8 cellular contexts compared by ENCODE assay signal in genomic region chr1:66929691-66929998, GRCh38. TPM values are rescaled to one million over a fixed set of nuclear protein-coding genes. Genes with fewer than 3 reads are reported as not detected.
DNase-seq lines count a peak whose midpoint lies in the region; ATAC-seq, FAIRE-seq and TF ChIP-seq lines count a peak whose summit lies in the region.

No MANE protein-coding gene starts in this region.

- H3K4me1 ChIP-seq in GM12878 (ENCODE audit: control insufficient read depth, insufficient read depth, low read length) (peaks cover 4% of the 10 kb centered on the region; the same call in 1 of the 2 replicates), lung (ENCODE audit: control insufficient read depth in 2 of 2, insufficient read depth in 2 of 2, low read length in 2 of 2) (peaks cover 2 to 12% of the 10 kb centered on the region in 2 donors), transverse colon (peaks cover 20 to 67% (median 46%) of the 10 kb centered on the region in 4 donors)

- peaks cover 91% of the 10 kb centered on the region for H3K79me2 ChIP-seq in GM12878 (ENCODE audit: control insufficient read depth, insufficient read depth, low read length)

- POLR2A ChIA-PET in GM12878 (lab: Charles Lee) = interaction anchor here (1.5 kb wide), 1 partner anchor 56 kb away, joined by 3 read pairs; no protein-coding TSS in a partner anchor

- peak overlapping the region; percentile 78 for H3K4me3 Mint-ChIP-seq in activated naive CD4-positive, alpha-beta T cell treated with anti-CD3 and anti-CD28 coated beads, Interleukin-2, amount 10 ng/mL, durations not matched to agents 7 days and 5 days

- H3K9me3 ChIP-seq in GM12878 (replicated peaks; ENCODE audit: control insufficient read depth, insufficient read depth, low read length) (no peaks in the 10 kb centered on the region), lung (ENCODE audit: control insufficient read depth in 2 of 2, insufficient read depth in 1 of 2, low read length in 1 of 2) (no peaks in the 10 kb centered on the region), transverse colon (no peaks in the 10 kb centered on the region)

- peak overlapping the region; percentile 9 for H2AFZ ChIP-seq in GM12878 (ENCODE audit: control insufficient read depth, low read depth, low read length)

- TF ChIP-seq POLR2A in GM12878 (IDR thresholded peaks at IDR 0.05; ENCODE audit: low read depth, low read length) = no peak
- no peak for TF ChIP-seq POLR2A in transverse colon (IDR thresholded peaks at IDR 0.05)

- no peak for TF ChIP-seq EP300 in GM12878 (IDR thresholded peaks at IDR 0.05; ENCODE audit: borderline replicate concordance in 1 of 2, control insufficient read depth in 1 of 2, low read depth in 2 of 2, low read length in 2 of 2)
- no peak for TF ChIP-seq EP300 in transverse colon (IDR thresholded peaks at IDR 0.05; ENCODE audit: low read depth)

- no peaks in the 10 kb centered on the region for H3K9me3 Mint-ChIP-seq in activated naive CD4-positive, alpha-beta T cell treated with anti-CD3 and anti-CD28 coated beads, Interleukin-2, amount 10 ng/mL, durations not matched to agents 7 days and 5 days

- H3K4me2 ChIP-seq in GM12878 (ENCODE audit: control insufficient read depth, insufficient read depth) = peak overlapping the region; percentile 49

- SMC1A ChIA-PET in GM12878 (lab: Charles Lee; ENCODE audit: uncharacterized antibody, unreplicated experiment) = interaction anchor here (0.9 kb wide), 2 partner anchors 11 to 54 kb away, joined by 3 read pairs; no protein-coding TSS in a partner anchor

- BruUV-seq in GM12878 (replicated peaks; lab: Mats Ljungman, UMichigan) = no TSS peak

- WGBS in GM12878 (ENCODE audit: insufficient coverage, insufficient replicate concordance, low lambda C conversion rate, missing lambda C conversion rate) = 8% methylated on average over 9 of the region's 9 CpGs
- WGBS in lung, 2 donors = 9 to 12% methylated on average over 9 of the region's 9 CpGs
- 5 to 13% methylated on average over 8 to 9 of the region's 9 CpGs for WGBS in transverse colon (ENCODE audit: low coverage in 1 of 2), 2 donors

- CTCF ChIA-PET in activated naive CD4-positive, alpha-beta T cell treated with anti-CD3 and anti-CD28 coated beads, Interleukin-2, amount 10 ng/mL, durations not matched to agents 7 days and 5 days (lab: Charles Lee) = interaction anchor here (0.9 kb wide), 1 partner anchor 160 kb away, joined by 3 read pairs; no protein-coding TSS in a partner anchor
- CTCF ChIA-PET in GM12878 (lab: Yijun Ruan, JAX) = no interaction called here

- H4K20me1 ChIP-seq in GM12878 (ENCODE audit: control insufficient read depth, insufficient read depth) = no peaks in the 10 kb centered on the region

- peaks cover 64% of the 10 kb centered on the region for H3K4me1 Mint-ChIP-seq in activated naive CD4-positive, alpha-beta T cell treated with anti-CD3 and anti-CD28 coated beads, Interleukin-2, amount 10 ng/mL, durations not matched to agents 7 days and 5 days

- H3K27ac ChIP-seq in GM12878 (ENCODE audit: control insufficient read depth, insufficient read depth) = peak overlapping the region; percentile 7; the same call in 1 of the 2 replicates
- peak overlapping the region; percentile 98 for H3K27ac ChIP-seq in lung (ENCODE audit: low read depth in 1 of 2, low read length in 1 of 2)
- peak overlapping the region; percentile 96 to 98 (median 96) for H3K27ac ChIP-seq in transverse colon

- intact Hi-C loops in GM12878 (cut with micrococcal nuclease; ENCODE audit: unreplicated experiment) (loop anchor here (5.0 kb wide), 2 partner anchors 123 to 162 kb away; partner anchors contain the start of gene SLC35D1), transverse colon (cut with DNase I; ENCODE audit: low total_unique reads) (no loop called here)

- TF ChIP-seq CTCF in GM12878 (IDR thresholded peaks at IDR 0.05 in 2 of 3, conservative IDR thresholded peaks at IDR 0.05 in 1 of 3; ENCODE audit: control insufficient read depth in 2 of 3, extremely low read depth in 1 of 3, insufficient read depth in 1 of 3, low read depth in 3 of 3, low read length in 3 of 3) (no peak), lung (IDR thresholded peaks at IDR 0.05; ENCODE audit: control extremely low read depth, extremely low read depth) (no peak), transverse colon (IDR thresholded peaks at IDR 0.05) (no peak)

- no peak for DNase-seq in activated naive CD4-positive, alpha-beta T cell treated with anti-CD3 and anti-CD28 coated beads, Interleukin-2, amount 10 ng/mL, durations not matched to agents 7 days and 5 days
- no peak for DNase-seq in activated naive CD4-positive, alpha-beta T cell (lab: John Stamatoyannopoulos, UW)
- DNase-seq in GM12878 (ENCODE audit: low read depth, low spot score) = no peak
- DNase-seq in lung (ENCODE audit: low spot score) = no peak
- DNase-seq in transverse colon = no peak
- DNase-seq in inferior parietal cortex (ENCODE audit: extremely low spot score) = no peak
- no peak for DNase-seq in activated CD4-positive, alpha-beta T cell treated with anti-CD3 and anti-CD28 coated beads, Interleukin-2, amount 50 U/mL, for 1 hour

- no peak for TF ChIP-seq RAD21 in GM12878 (IDR thresholded peaks at IDR 0.05; ENCODE audit: insufficient read depth, low read depth, low read length)

- H3K36me3 Mint-ChIP-seq in activated naive CD4-positive, alpha-beta T cell treated with anti-CD3 and anti-CD28 coated beads, Interleukin-2, amount 10 ng/mL, durations not matched to agents 7 days and 5 days = peaks cover 18% of the 10 kb centered on the region

- H3K36me3 ChIP-seq in GM12878 (ENCODE audit: control insufficient read depth in 2 of 2, insufficient read depth in 2 of 2, low read length in 1 of 2) (no peaks in the 10 kb centered on the region; a peak in 1 of 4 replicates), lung (ENCODE audit: control insufficient read depth in 2 of 2, insufficient read depth in 2 of 2, low read length in 2 of 2) (no peaks in the 10 kb centered on the region), transverse colon (no peaks in the 10 kb centered on the region)

- peak overlapping the region; percentile 87 for H3K27ac Mint-ChIP-seq in activated naive CD4-positive, alpha-beta T cell treated with anti-CD3 and anti-CD28 coated beads, Interleukin-2, amount 10 ng/mL, durations not matched to agents 7 days and 5 days

- H3K27me3 ChIP-seq in GM12878 (replicated peaks in 1 of 2; ENCODE audit: control insufficient read depth in 2 of 2, insufficient read depth in 2 of 2, low read length in 1 of 2) = no peaks in the 10 kb centered on the region
- no peaks in the 10 kb centered on the region for H3K27me3 ChIP-seq in lung (ENCODE audit: control insufficient read depth, insufficient read depth)
- no peaks in the 10 kb centered on the region for H3K27me3 ChIP-seq in transverse colon

- no peak for ATAC-seq in GM12878
- no peak for ATAC-seq in lung (ENCODE audit: insufficient read depth, low FRiP score)
- no peak for ATAC-seq in GM18498 (IDR thresholded peaks at IDR 0.05; ENCODE audit: unreplicated experiment)

- no peak for FAIRE-seq in GM12878 (lab: Jason Lieb, UNC)

- RAD21 ChIA-PET in GM12878 (lab: Charles Lee; ENCODE audit: unreplicated experiment) = interaction anchor here (0.9 kb wide), 1 partner anchor 282 kb away, joined by 4 read pairs; no protein-coding TSS in a partner anchor

- H3K9ac ChIP-seq in GM12878 (ENCODE audit: control insufficient read depth, insufficient read depth, low read length) = no peak overlapping the region; the same call in 1 of the 2 replicates

- H3K27me3 Mint-ChIP-seq in activated naive CD4-positive, alpha-beta T cell treated with anti-CD3 and anti-CD28 coated beads, Interleukin-2, amount 10 ng/mL, durations not matched to agents 7 days and 5 days = peaks cover 7% of the 10 kb centered on the region

- in situ Hi-C loops in GM12878 (cut with MboI) (loop anchor here (25.0 kb wide), 2 partner anchors 542 to 667 kb away; no protein-coding TSS in a partner anchor), transverse colon (cut with MboI; ENCODE audit: low pct_ligation_motif_present in 1 of 4, low pct_unique_long_range_greater_than_20kb in 1 of 4, low sequenced_read_pairs in 3 of 4) (no loop called here)

- H3K4me3 ChIP-seq in GM12878 (peak overlapping the region; percentile 11; the same call in 1 of the 2 replicates), lung (peak overlapping the region; percentile 82), transverse colon (peak overlapping the region; percentile 39 to 81 (median 72))

RNA-seq across cellular contexts. Expression of gene MIER1, which starts 4.9 kb away (rescaled TPM):
- total RNA-seq in GM12878 (2013; cell fraction: nucleolus; rRNA removed) = 88.2 and 97.4 TPM in 2 replicates
- total RNA-seq in GM12878 (2014; rRNA removed) (24.7 and 30.9 TPM in 2 replicates), GM12878 (2014; rRNA removed; fragmentation: Illumina TruSeq; extraction: Trizol) (33.9 and 34.2 TPM in 2 replicates), GM12878 (2021) (29.7 and 31.4 TPM in 2 replicates), lung (10 to 100 TPM; 28.6 to 42.4 TPM), transverse colon (10 to 100 TPM; 32.6 to 85.7 (median 65.2) TPM)
- 10.0 TPM for polyA plus RNA-seq in GM12878 (2011; ENCODE audit: low read depth)
- polyA plus RNA-seq in GM12878 (2011; rRNA removed) (22.8 and 39.8 TPM in 2 replicates), GM12878 (2014; fragmentation: Illumina TruSeq; extraction: Trizol) (26.6 and 32.5 TPM in 2 replicates), GM12878 (2014; fragmentation: Nextera tagmentation; extraction: Ambion mirVana) (10 to 100 TPM; 16.1 to 24.6 TPM), GM12878 (2014; rRNA removed) (13.4 and 13.6 TPM in 2 replicates), GM12878 (2016; fragmentation: Nextera tagmentation; extraction: Ambion mirVana) (10 to 100 TPM; 35.2 to 39.8 TPM), lung (10 to 100 TPM; 12.6 to 14.4 TPM)
- polyA plus RNA-seq in GM12878 (2011; cell fraction: cytosol; rRNA removed) = 6.0 and 6.5 TPM in 2 replicates
- 11.9 and 13.5 TPM in 2 replicates for polyA plus RNA-seq in GM12878 (2011; cell fraction: nucleus; rRNA removed)
- 17.3 and 18.4 TPM in 2 replicates for polyA plus RNA-seq in GM12878 (2012)
- polyA minus RNA-seq in GM12878 (2011; rRNA and poly(A)+ RNA removed) = 24.2 and 30.5 TPM in 2 replicates
- 15.0 and 16.9 TPM in 2 replicates for polyA minus RNA-seq in GM12878 (2011; cell fraction: cytosol; rRNA and poly(A)+ RNA removed)
- polyA minus RNA-seq in GM12878 (2011; cell fraction: nucleus; rRNA and poly(A)+ RNA removed) = 32.2 and 64.8 TPM in 2 replicates

RNA-seq across cellular contexts. Expression of gene DNAI4, which starts 5.0 kb away (rescaled TPM):
- 0.19 TPM in 1 of 2 replicates, not detected in the other for total RNA-seq in GM12878 (2013; cell fraction: nucleolus; rRNA removed)
- total RNA-seq in GM12878 (2014; rRNA removed) (0.16 TPM in 1 of 2 replicates, not detected in the other), GM12878 (2014; rRNA removed; fragmentation: Illumina TruSeq; extraction: Trizol) (0.23 and 0.27 TPM in 2 replicates), GM12878 (2021) (0.46 and 0.77 TPM in 2 replicates), lung (10 to 100 TPM; 24.8 to 61.1 TPM), transverse colon (10 to 100 TPM in 2 of 4 donors, 1 to 10 TPM in 2; 6.2 to 26.5 (median 16.8) TPM)
- not detected for polyA plus RNA-seq in GM12878 (2011; ENCODE audit: low read depth)
- polyA plus RNA-seq in GM12878 (2011; rRNA removed) (0.24 and 0.98 TPM in 2 replicates), GM12878 (2014; fragmentation: Illumina TruSeq; extraction: Trizol) (0.10 and 0.13 TPM in 2 replicates), GM12878 (2014; fragmentation: Nextera tagmentation; extraction: Ambion mirVana) (under 1 TPM; 0.15 to 0.21 TPM), GM12878 (2014; rRNA removed) (0.15 and 0.27 TPM in 2 replicates), GM12878 (2016; fragmentation: Nextera tagmentation; extraction: Ambion mirVana) (1 to 10 TPM; 1.2 to 2.3 TPM), lung (1 to 10 TPM; 4.4 to 6.3 TPM)
- polyA plus RNA-seq in GM12878 (2011; cell fraction: cytosol; rRNA removed) = 0.09 TPM in 1 of 2 replicates, not detected in the other
- 0.13 TPM in 1 of 2 replicates, not detected in the other for polyA plus RNA-seq in GM12878 (2011; cell fraction: nucleus; rRNA removed)
- 0.08 and 0.22 TPM in 2 replicates for polyA plus RNA-seq in GM12878 (2012)
- polyA minus RNA-seq in GM12878 (2011; rRNA and poly(A)+ RNA removed) = not detected in 2 replicates
- polyA minus RNA-seq in GM12878 (2011; cell fraction: cytosol; rRNA and poly(A)+ RNA removed) = not detected in 2 replicates
- 0.10 TPM in 1 of 2 replicates, not detected in the other for polyA minus RNA-seq in GM12878 (2011; cell fraction: nucleus; rRNA and poly(A)+ RNA removed)

Comparison
In these comparisons a context has a peak if more than half of its experiments do, and no peak if none do; other contexts are left out.
1. H3K27ac ChIP-seq: peak in every context shown above with its lines; median percentile 98 in lung; 96 in transverse colon; 7 in GM12878.
2. H3K4me3 ChIP-seq: peak in every context shown above with its lines; median percentile 82 in lung; 72 in transverse colon; 11 in GM12878.
3. RNA of gene DNAI4, which starts 5.0 kb away (total RNA-seq): 24.8 to 61.1 TPM in lung and 6.2 to 26.5 TPM in transverse colon; 0.16 to 0.77 TPM in GM12878; every median in the first group is over 4 times any median in the second.